9 cellular contexts compared by ENCODE assay signal in genomic region chrX:141052098-141052497, GRCh38. TPM values are rescaled to one million over a fixed set of nuclear protein-coding genes. Genes with fewer than 3 reads are reported as not detected.
DNase-seq lines count a peak whose midpoint lies in the region; ATAC-seq, FAIRE-seq and TF ChIP-seq lines count a peak whose summit lies in the region.
"Not testable (repeated sequence)": the region's sequence is repeated elsewhere in the genome, so short reads cannot be mapped to it uniquely, and the experiment has no call there.
"Had no signal": no experiment of that assay in that cellular context is flagged by ENCODE, and none has a peak within 500 bp of the region (broad histone marks: within the 10 kb centered on the region; RNA-seq: fewer than 3 reads in every experiment).

No MANE protein-coding gene starts in this region.

- peak in 1 of 2 experiments; percentile 62; a peak in 3 of 6 replicates for ATAC-seq in A549

- H2BK15ac ChIP-seq in H9 (ENCODE audit: low read depth, low read length), result not testable (repeated sequence)

- H3K23me2 ChIP-seq in H9 (ENCODE audit: insufficient read length, low read depth, low read length, poor library complexity, severe bottlenecking), result not testable (repeated sequence)

- not testable (repeated sequence) for H2BK120ac ChIP-seq in H9 (ENCODE audit: low read depth, low read length, poor library complexity, severe bottlenecking)

- H2AK5ac ChIP-seq in H9 (ENCODE audit: insufficient read length, low read length), result not testable (repeated sequence)

- not testable (repeated sequence) for H3K9me2 ChIP-seq in MM.1S (replicated peaks; ENCODE audit: insufficient read depth, low read length)

- H2AFZ ChIP-seq in H9 (ENCODE audit: low read length); MM.1S (ENCODE audit: low read length); neural progenitor cell (replicated peaks): not testable (repeated sequence)

- not testable (repeated sequence) for TF ChIP-seq POLR2A in A549 (IDR thresholded peaks at IDR 0.05; ENCODE audit: low read length)

- TF ChIP-seq EP300 in A549 (IDR thresholded peaks at IDR 0.05), result not testable (repeated sequence)

- H4K5ac ChIP-seq in H9 (ENCODE audit: insufficient read length, low read depth, low read length), result not testable (repeated sequence)

- H4K20me1 ChIP-seq in H9 (ENCODE audit: control insufficient read depth, insufficient read depth, insufficient read length); MM.1S (ENCODE audit: insufficient read depth, low read length); neural progenitor cell (ENCODE audit: low read depth): not testable (repeated sequence)

- not testable (repeated sequence) for H3K79me2 ChIP-seq in H9 (ENCODE audit: insufficient read depth, low read length); MM.1S (ENCODE audit: low read length); neural progenitor cell (ENCODE audit: low read depth)

- H4K8ac ChIP-seq in H9 (replicated peaks; ENCODE audit: insufficient read length, low read depth, low read length), result not testable (repeated sequence)

- POLR2A ChIA-PET in A549 (lab: Yijun Ruan, JAX), result not testable (repeated sequence)

- H3K9me3 Mint-ChIP-seq in H9, neural progenitor cell: not testable (repeated sequence)

- not testable (repeated sequence) for H3K4me2 ChIP-seq in A549; H9 (ENCODE audit: insufficient read depth, insufficient read length, low read length); MM.1S (ENCODE audit: low read depth, low read length); neural progenitor cell

- H3K27ac Mint-ChIP-seq in H9, neural progenitor cell: not testable (repeated sequence)

- H3K4ac ChIP-seq in H9 (ENCODE audit: low read depth, low read length), result not testable (repeated sequence)

- H2BK20ac ChIP-seq in H9 (ENCODE audit: low read depth, low read length, poor library complexity, severe bottlenecking), result not testable (repeated sequence)

- not testable (repeated sequence) for H3F3A ChIP-seq in MM.1S (ENCODE audit: insufficient read depth, low read length); neural progenitor cell (ENCODE audit: low read depth)

- FAIRE-seq in A549 (lab: Jason Lieb, UNC), result peak; percentile 68

- not testable (repeated sequence) for H3K27me3 ChIP-seq in H9 (ENCODE audit: insufficient read depth, low read length); MM.1S (replicated peaks; ENCODE audit: insufficient read depth, low read length); neural progenitor cell

- not testable (repeated sequence) for H3T11ph ChIP-seq in H9 (ENCODE audit: low read length)

- H3K9ac ChIP-seq in H9 (ENCODE audit: extremely low read depth, insufficient read length, low read length); MM.1S (ENCODE audit: low read length); neural progenitor cell: not testable (repeated sequence)

- not testable (repeated sequence) for H3K4me3 Mint-ChIP-seq in H9, neural progenitor cell

- H3K9me3 ChIP-seq in A549; H9 (ENCODE audit: control insufficient read depth, low read depth, low read length); MM.1S (replicated peaks; ENCODE audit: insufficient read depth, low read length); neural progenitor cell (ENCODE audit: low read depth): not testable (repeated sequence)

- H3K14ac ChIP-seq in H9 (ENCODE audit: insufficient read depth, low read length), result not testable (repeated sequence)

- not testable (repeated sequence) for H3K27me3 Mint-ChIP-seq in H9 (ENCODE audit: low read depth); neural progenitor cell (ENCODE audit: insufficient read depth, low read depth)

- not testable (repeated sequence) for H3K4me3 ChIP-seq in A549; MM.1S (ENCODE audit: low read length); cardiac fibroblast (replicated peaks in 1 of 2; ENCODE audit: low read depth in 2 of 2, low read length in 2 of 2); neural progenitor cell

- CTCF ChIA-PET in A549 (lab: Yijun Ruan, JAX), result not testable (repeated sequence)

- 0 out of 5 replicates have a peak, but pooled peaks of 1 of the 2 experiments have one; percentile 15 for TF ChIP-seq RAD21 in A549 (conservative IDR thresholded peaks at IDR 0.05 in 1 of 2, IDR thresholded peaks at IDR 0.05 in 1 of 2)

- H3K79me1 ChIP-seq in H9 (ENCODE audit: insufficient read depth, low read depth, low read length, poor library complexity, severe bottlenecking), result not testable (repeated sequence)

- H3K4me1 Mint-ChIP-seq in H9, neural progenitor cell: not testable (repeated sequence)

- not testable (repeated sequence) for H3K36me3 ChIP-seq in MM.1S (replicated peaks; ENCODE audit: insufficient read depth, low read length); neural progenitor cell

- not testable (repeated sequence) for H2BK5ac ChIP-seq in H9 (ENCODE audit: insufficient read length, low read length)

- not testable (repeated sequence) for H3K56ac ChIP-seq in H9 (ENCODE audit: insufficient read length, low read depth, low read length)

- H3K36me3 Mint-ChIP-seq in H9 (ENCODE audit: insufficient read depth in 1 of 3, low read depth in 3 of 3); neural progenitor cell: not testable (repeated sequence)

- not testable (repeated sequence) for H2BK12ac ChIP-seq in H9 (ENCODE audit: insufficient read length, low read depth, low read length)

- H3K18ac ChIP-seq in H9 (ENCODE audit: insufficient read length, low read depth, low read length), result not testable (repeated sequence)

- H3K23ac ChIP-seq in H9 (ENCODE audit: insufficient read length, low read depth, low read length), result not testable (repeated sequence)

- DNase-seq in A549 (ENCODE audit: low read depth in 1 of 2, low spot score in 1 of 2) (peak in 1 of 2 experiments; percentile 38), H9 (peak; percentile 30), MM.1S (peak; percentile 6), SK-N-DZ (ENCODE audit: low spot score) (peak; percentile 8), cardiac fibroblast (ENCODE audit: low read depth in 2 of 2) (peak in 1 of 2 donors; percentile 19), fibroblast of peridontal ligament (ENCODE audit: extremely low read depth) (peak; percentile 0), left kidney (ENCODE audit: low read depth, low spot score) (peak; percentile 1), neural progenitor cell (ENCODE audit: low spot score) (peak; percentile 7)

- 57% methylated on average over 5 of the region's 5 CpGs for WGBS in A549 (ENCODE audit: missing lambda C conversion rate)
- no CpG with 5 or more reads among the region's 5 CpGs for WGBS in H9 (ENCODE audit: extremely low coverage, insufficient read length, low lambda C conversion rate)

- not testable (repeated sequence) for H3K27ac ChIP-seq in A549; H9 (ENCODE audit: insufficient read length, low read depth, low read length); MM.1S (ENCODE audit: low read length); neural progenitor cell

- H3K4me1 ChIP-seq in A549; H9 (ENCODE audit: insufficient read depth, low read length); MM.1S (ENCODE audit: low read length); neural progenitor cell: not testable (repeated sequence)

- TF ChIP-seq CTCF in A549 (IDR thresholded peaks at IDR 0.05); MM.1S (IDR thresholded peaks at IDR 0.05; ENCODE audit: low read length): not testable (repeated sequence)
- TF ChIP-seq CTCF in H9 (conservative IDR thresholded peaks at IDR 0.05), result peak; percentile 45; the same call in 2 of the 3 replicates
- peak; percentile 4 for TF ChIP-seq CTCF in cardiac fibroblast (IDR thresholded peaks at IDR 0.05; ENCODE audit: low read depth, low read length)
- peak; percentile 34 for TF ChIP-seq CTCF in neural progenitor cell (IDR thresholded peaks at IDR 0.05)

- H4K91ac ChIP-seq in H9 (ENCODE audit: insufficient read length, low read depth, low read length), result not testable (repeated sequence)

RNA-seq across cellular contexts. Expression of gene SPANXB1, which starts 49.7 kb away (rescaled TPM):
- polyA plus RNA-seq in A549 (2011; rRNA removed) (1.8 and 2.0 TPM in 2 replicates), A549 (2017; fragmentation: RNase III; extraction: RNeasy Plus Mini Kit Qiagen cat#74134 plus additional on column Dnase treatment) (2.8 to 5.5 TPM (median 3.6 TPM) in 3 replicates)
- 5.8 and 8.7 TPM in 2 replicates for polyA plus RNA-seq in A549 (2012; cell fraction: cytosol; rRNA removed)
- 3.4 and 6.1 TPM in 2 replicates for polyA plus RNA-seq in A549 (2012; cell fraction: nucleus; rRNA removed)
- polyA minus RNA-seq in A549 (2011; rRNA and poly(A)+ RNA removed), result 0.73 TPM in 1 of 2 replicates, not detected in the other
- total RNA-seq in H9 (2021) (not detected in 2 replicates), neural progenitor cell (ENCODE audit: low replicate concordance) (not detected in 2 replicates)
- polyA plus RNA-seq in SK-N-DZ (2014; cell fraction: cytosol; rRNA removed), result not detected in 2 replicates
- polyA plus RNA-seq in SK-N-DZ (2014; cell fraction: nucleus; rRNA removed), result not detected in 2 replicates
- total RNA-seq: Right ventricle myocardium superior had no signal
